In genomic region chr3:180922242-180922641, GRCh38 we compare ENCODE assay signal across 17 cellular contexts.
"Had no signal": no experiment of that assay in that cellular context is flagged by ENCODE, and none has a peak within 500 bp of the region (broad histone marks: within the 10 kb centered on the region; RNA-seq: fewer than 3 reads in every experiment).

No MANE protein-coding gene starts in this region.

- H3K4me1 ChIP-seq: colonic mucosa had no signal

- H3K9me3 Mint-ChIP-seq: activated naive CD4-positive, alpha-beta T cell treated with anti-CD3 and anti-CD28 coated beads for 36 hours; neural crest cell had no signal

- H3K4me3 ChIP-seq: colonic mucosa, heart left ventricle, lung, psoas muscle had no signal

- DNase-seq: activated CD4-positive, alpha-beta T cell treated with anti-CD3 and anti-CD28 coated beads, Interleukin-2, amount 50 U/mL, for 1 hour; activated naive CD4-positive, alpha-beta T cell treated with anti-CD3 and anti-CD28 coated beads for 36 hours; aorta; brain microvascular endothelial cell; central memory CD4-positive, alpha-beta T cell; colonic mucosa; heart left ventricle; kidney; midbrain; psoas muscle; right cardiac atrium; T-helper 1 cell; T1000 had no signal

- H3K4me3 Mint-ChIP-seq: activated naive CD4-positive, alpha-beta T cell treated with anti-CD3 and anti-CD28 coated beads for 36 hours; neural crest cell had no signal

- H3K27me3 ChIP-seq: brain microvascular endothelial cell, colonic mucosa, heart left ventricle had no signal

- H3K27ac Mint-ChIP-seq: activated naive CD4-positive, alpha-beta T cell treated with anti-CD3 and anti-CD28 coated beads for 36 hours had no signal

- H3K27ac ChIP-seq: brain microvascular endothelial cell, colonic mucosa, heart left ventricle had no signal

- H3K9me3 ChIP-seq: colonic mucosa, heart left ventricle, psoas muscle had no signal

- ATAC-seq: heart left ventricle, left lobe of liver, psoas muscle, right cardiac atrium, SK-N-SH treated with all-trans-retinoic acid at 6 μM for 48 hours had no signal

- H3K36me3 ChIP-seq: brain microvascular endothelial cell, colonic mucosa had no signal
